ENCODE assay signal across 13 cellular contexts in genomic region chr3:24119321-24119751, GRCh38.
A peak's percentile ranks its signal among the peaks of the same experiment; 100 is the strongest.
DNase-seq lines count a peak whose midpoint lies in the region; ATAC-seq, FAIRE-seq and TF ChIP-seq lines count a peak whose summit lies in the region.
"Had no signal": no experiment of that assay in that cellular context is flagged by ENCODE, and none has a peak within 500 bp of the region (broad histone marks: within the 10 kb centered on the region; RNA-seq: fewer than 3 reads in every experiment).

No MANE protein-coding gene starts in this region.

- POLR2A ChIA-PET in endothelial cell of umbilical vein (lab: Charles Lee) = no interaction called here

- H3K9me3 ChIP-seq in endothelial cell of umbilical vein (replicated peaks; ENCODE audit: control insufficient read depth, insufficient read depth, low read length) (no peaks in the 10 kb centered on the region), pancreas (no peaks in the 10 kb centered on the region)

- no peak overlapping the region for H2AFZ ChIP-seq in endothelial cell of umbilical vein (ENCODE audit: low read depth, low read length)

- BruUV-seq in endothelial cell of umbilical vein (replicated peaks; lab: Mats Ljungman, UMichigan) = no TSS peak

- WGBS in pancreas, 2 donors = 88% methylated on average over 12 of the region's 12 CpGs

- H3K36me3 ChIP-seq in endothelial cell of umbilical vein (ENCODE audit: control insufficient read depth in 2 of 2, extremely low read depth in 1 of 2, insufficient read depth in 2 of 2, low read length in 2 of 2) (no peaks in the 10 kb centered on the region), pancreas (no peaks in the 10 kb centered on the region)

- no peaks in the 10 kb centered on the region for H3K4me1 ChIP-seq in endothelial cell of umbilical vein (ENCODE audit: control insufficient read depth, extremely low read depth, insufficient read depth, low read length)
- H3K4me1 ChIP-seq in pancreas = no peaks in the 10 kb centered on the region

- H3K27ac ChIP-seq in endothelial cell of umbilical vein (ENCODE audit: insufficient read depth, low read depth, low read length) (no peak overlapping the region), pancreas (no peak overlapping the region)

- peak; percentile 15 to 65 (median 60) for ATAC-seq in pancreas

- no peaks in the 10 kb centered on the region for H4K20me1 ChIP-seq in endothelial cell of umbilical vein (replicated peaks; ENCODE audit: control insufficient read depth, extremely low read depth, insufficient read depth, low read length)

- H3K9me1 ChIP-seq in endothelial cell of umbilical vein (replicated peaks; ENCODE audit: control insufficient read depth, extremely low read depth, insufficient read depth, low read length) = no peaks in the 10 kb centered on the region

- no peak overlapping the region for H3K4me2 ChIP-seq in endothelial cell of umbilical vein (ENCODE audit: insufficient read depth, low read length)

- DNase-seq in ELR (ENCODE audit: low read depth) = peak; percentile 78
- DNase-seq in NCI-H2029 (lab: John Stamatoyannopoulos, UW) = peak; percentile 74
- no peak for DNase-seq in endothelial cell of umbilical vein (ENCODE audit: low read depth, low spot score)
- DNase-seq in pancreas = peak in 1 of 6 donors; percentile 19
- DNase-seq in H4 (ENCODE audit: low spot score) = no peak
- DNase-seq in GM19240 (ENCODE audit: insufficient read length, low spot score) = no peak
- no peak for DNase-seq in kidney glomerular epithelial cell (lab: John Stamatoyannopoulos, UW)
- no peak for DNase-seq in activated CD4-positive, alpha-beta T cell treated with anti-CD3 and anti-CD28 coated beads, Interleukin-2, amount 50 U/mL, for 1 hour
- DNase-seq: activated naive CD4-positive, alpha-beta T cell treated with anti-CD3 and anti-CD28 coated beads, Interleukin-2, amount 50 U/mL, for 16 hours; effector CD4-positive, alpha-beta T cell; naive B cell; NCI-H1092 treated with DMSO at 0.1 percent for 48 hours; NCI-H82 had no signal

- dilution Hi-C loops in endothelial cell of umbilical vein (cut with MboI; ENCODE audit: extremely low pct_ligation_motif_present, low sequenced_read_pairs) = no loop called here

- TF ChIP-seq POLR2A in endothelial cell of umbilical vein (IDR thresholded peaks at IDR 0.05; ENCODE audit: low read depth, low read length) = no peak

- no peaks in the 10 kb centered on the region for H3K79me2 ChIP-seq in endothelial cell of umbilical vein (ENCODE audit: control insufficient read depth, insufficient read depth, low read length)

- H3K4me3 ChIP-seq in endothelial cell of umbilical vein (replicated peaks in 1 of 3; ENCODE audit: insufficient read depth in 1 of 3, low read depth in 1 of 3, low read length in 3 of 3) = no peak overlapping the region
- H3K4me3 ChIP-seq in pancreas = no peak overlapping the region

- intact Hi-C loops in endothelial cell of umbilical vein (cut with micrococcal nuclease) (no loop called here), pancreas (cut with DNase I) (no loop called here)

- no peak overlapping the region for H3K9ac ChIP-seq in endothelial cell of umbilical vein (replicated peaks; ENCODE audit: extremely low read depth, insufficient read depth, low read length)

- no peak for FAIRE-seq in endothelial cell of umbilical vein (lab: Jason Lieb, UNC)
- FAIRE-seq in pancreas (lab: Jason Lieb, UNC) = no peak

- no peak for TF ChIP-seq CTCF in endothelial cell of umbilical vein (IDR thresholded peaks at IDR 0.05; ENCODE audit: extremely low read depth in 1 of 2, insufficient read depth in 1 of 2, low read depth in 1 of 2, low read length in 2 of 2)
- no peak for TF ChIP-seq CTCF in pancreas (IDR thresholded peaks at IDR 0.05)

- CTCF ChIA-PET in endothelial cell of umbilical vein (lab: Charles Lee) = no interaction called here

- H3K27me3 ChIP-seq in endothelial cell of umbilical vein (ENCODE audit: control insufficient read depth in 2 of 2, insufficient read depth in 2 of 2, low read length in 2 of 2) (no peaks in the 10 kb centered on the region), pancreas (no peaks in the 10 kb centered on the region)

TF ChIP-seq in endothelial cell of umbilical vein, 7 proteins besides CTCF, POLR2A, EP300 and RAD21:
- TF ChIP-seq EZH2 (IDR thresholded peaks at IDR 0.05; ENCODE audit: borderline replicate concordance, low read depth, low read length, severe bottlenecking) (no peak), MAX (IDR thresholded peaks at IDR 0.05; ENCODE audit: insufficient read depth, insufficient read length) (no peak), MYC (IDR thresholded peaks at IDR 0.05; ENCODE audit: low read depth, low read length) (no peak), POLR2AphosphoS5 (IDR thresholded peaks at IDR 0.05; ENCODE audit: insufficient read depth, low read depth, low read length) (no peak), GATA2 (IDR thresholded peaks at IDR 0.05; ENCODE audit: insufficient read depth, insufficient read length, low read depth, low read length) (no peak), FOS (IDR thresholded peaks at IDR 0.05; ENCODE audit: borderline replicate concordance, insufficient read depth, low read length) (no peak), JUN (IDR thresholded peaks at IDR 0.05; ENCODE audit: borderline replicate concordance, insufficient read depth, insufficient read length, low read depth) (peak; percentile 12)

Comparison
In these comparisons a context has a peak if more than half of its experiments do, and no peak if none do; other contexts are left out.
1. DNase-seq: peak in ELR (single experiment) and NCI-H2029 (single experiment); none in endothelial cell of umbilical vein (single experiment), H4 (single experiment), GM19240 (single experiment), kidney glomerular epithelial cell (single experiment) and activated CD4-positive, alpha-beta T cell treated with anti-CD3 and anti-CD28 coated beads, Interleukin-2, amount 50 U/mL, for 1 hour (single experiment).